Comparison of ENCODE assay signal across 1 cellular context in the genomic region with DNA sequence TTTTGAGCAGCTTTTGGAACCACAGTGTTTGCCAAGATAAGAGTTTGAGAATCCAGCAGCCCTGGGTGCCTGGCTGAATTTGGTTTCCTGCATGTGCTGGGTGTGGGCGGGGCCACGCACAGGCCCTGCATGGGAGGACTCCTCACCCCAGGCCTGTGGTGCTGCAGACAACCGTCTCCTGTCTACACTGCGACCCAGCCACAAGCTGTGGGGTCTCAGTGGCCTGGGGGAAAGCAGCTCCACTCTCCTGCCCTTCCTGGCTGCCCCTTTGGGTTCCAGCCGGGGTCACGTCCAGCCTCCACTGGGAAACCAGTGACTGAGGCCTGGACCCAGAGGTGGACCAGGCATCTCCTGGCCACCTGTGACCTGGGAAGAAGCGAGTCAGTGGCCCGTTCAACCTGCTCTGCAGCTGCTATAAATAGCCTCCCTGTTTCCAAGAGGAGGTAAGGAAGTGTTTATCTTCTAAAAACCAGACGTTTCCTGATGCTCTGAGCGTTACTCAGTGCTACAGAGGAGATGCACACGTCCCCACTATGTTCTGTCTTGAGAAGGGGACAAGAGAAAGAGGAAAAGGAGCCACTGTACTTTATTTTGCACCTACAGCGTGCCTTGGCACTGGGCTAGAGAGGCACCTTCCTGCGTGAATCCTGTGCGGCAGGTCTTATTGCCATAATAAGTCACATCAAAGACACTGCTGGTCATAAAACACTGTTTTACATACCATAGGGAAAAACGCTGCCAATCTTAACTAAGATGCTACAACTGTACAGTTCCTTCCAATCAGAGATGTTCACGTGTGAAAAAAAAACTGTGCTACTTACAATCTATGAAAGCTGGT.
TF ChIP-seq lines count a peak whose summit lies in the region.

No MANE protein-coding gene starts in this region.

TF ChIP-seq in IMR-90, 13 proteins besides CTCF, POLR2A, EP300 and RAD21:
- TF ChIP-seq SMC3 (IDR thresholded peaks at IDR 0.05; ENCODE audit: low read depth, low read length) (no peak), NFE2L2 (IDR thresholded peaks at IDR 0.05; ENCODE audit: low read depth, low read length) (no peak), RFX5 (IDR thresholded peaks at IDR 0.05; ENCODE audit: low read depth, low read length) (no peak), RCOR1 (IDR thresholded peaks at IDR 0.05; ENCODE audit: insufficient replicate concordance, low read length) (no peak)
- TF ChIP-seq, protein P1, sequence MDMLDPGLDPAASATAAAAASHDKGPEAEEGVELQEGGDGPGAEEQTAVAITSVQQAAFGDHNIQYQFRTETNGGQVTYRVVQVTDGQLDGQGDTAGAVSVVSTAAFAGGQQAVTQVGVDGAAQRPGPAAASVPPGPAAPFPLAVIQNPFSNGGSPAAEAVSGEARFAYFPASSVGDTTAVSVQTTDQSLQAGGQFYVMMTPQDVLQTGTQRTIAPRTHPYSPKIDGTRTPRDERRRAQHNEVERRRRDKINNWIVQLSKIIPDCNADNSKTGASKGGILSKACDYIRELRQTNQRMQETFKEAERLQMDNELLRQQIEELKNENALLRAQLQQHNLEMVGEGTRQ (IDR thresholded peaks at IDR 0.05; ENCODE audit: low read depth, low read length), result no peak
